Comparison of ENCODE assay signal across 9 cellular contexts in the genomic region with DNA sequence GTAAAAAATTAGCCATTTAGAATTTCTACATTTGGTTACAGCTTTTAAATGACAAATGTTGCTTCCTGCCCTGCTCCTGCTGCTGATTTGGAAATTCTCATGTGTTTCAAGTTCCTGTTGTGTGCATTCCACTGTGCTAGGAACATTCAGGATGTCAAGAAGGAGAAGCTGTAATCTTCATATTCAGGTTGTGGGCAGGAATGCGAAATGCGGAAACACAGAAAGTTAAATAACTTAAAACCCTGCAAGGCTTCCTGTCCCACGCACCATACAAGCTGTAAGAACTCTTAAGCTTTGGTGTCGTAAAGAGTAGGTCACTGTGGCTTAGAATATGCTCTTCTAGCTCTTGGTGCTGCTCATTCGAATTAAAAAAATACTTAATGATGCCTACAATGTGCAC. TPM values are rescaled to one million over a fixed set of nuclear protein-coding genes. Genes with fewer than 3 reads are reported as not detected.
DNase-seq lines count a peak whose midpoint lies in the region; ATAC-seq and TF ChIP-seq lines count a peak whose summit lies in the region.
"Had no signal": no experiment of that assay in that cellular context is flagged by ENCODE, and none has a peak within 500 bp of the region (broad histone marks: within the 10 kb centered on the region; RNA-seq: fewer than 3 reads in every experiment).

No MANE protein-coding gene starts in this region.

- CTCF ChIA-PET in CD4-positive, alpha-beta T cell (lab: Charles Lee), result interaction anchor here (0.9 to 2.7 kb wide), 4 partner anchors 9 to 87 kb away, joined by 3 to 12 read pairs (median 4); a partner anchor contains a TSS
- CTCF ChIA-PET in naive thymus-derived CD4-positive, alpha-beta T cell (lab: Charles Lee), result interaction anchor here (0.7 to 2.2 kb wide), 6 partner anchors 11 to 87 kb away, joined by 3 to 15 read pairs (median 4); a partner anchor contains a TSS
- CTCF ChIA-PET in HEK293T (lab: Yijun Ruan, JAX), result interaction anchor here (0.5 kb wide), 1 partner anchor 8 kb away, joined by 4 read pairs; no protein-coding TSS in a partner anchor

- peak overlapping the region; percentile 87 for H3K27ac ChIP-seq in CD4-positive, alpha-beta T cell (ENCODE audit: low read depth, low read length)
- H3K27ac ChIP-seq in naive thymus-derived CD4-positive, alpha-beta T cell (ENCODE audit: low read depth, low read length), result peak overlapping the region; percentile 83

- peak in 2 of 10 experiments; percentile 24 to 31 for DNase-seq in CD4-positive, alpha-beta T cell
- peak; percentile 54 for DNase-seq in central memory CD4-positive, alpha-beta T cell
- peak in 7 of 9 donors; percentile 31 to 78 (median 73) for DNase-seq in naive thymus-derived CD4-positive, alpha-beta T cell
- DNase-seq in cerebellar nuclear complex (lab: John Stamatoyannopoulos, UW) (no peak), NCI-H2081 (lab: John Stamatoyannopoulos, UW) (no peak), HEK293T (ENCODE audit: extremely low spot score) (no peak), iPS-NIHi11 (ENCODE audit: low spot score) (no peak)
- DNase-seq: Caco-2 had no signal

- peaks cover 30% of the 10 kb centered on the region for H3K4me1 ChIP-seq in Loucy (ENCODE audit: insufficient read depth, low read length, poor library complexity, severe bottlenecking)
- H3K4me1 ChIP-seq in naive thymus-derived CD4-positive, alpha-beta T cell (ENCODE audit: control insufficient read depth in 2 of 2, insufficient read depth in 2 of 2, low read length in 2 of 2), result peaks cover 48 to 82% of the 10 kb centered on the region in 2 donors
- H3K4me1 ChIP-seq: Caco-2 had no signal

- H3K27me3 ChIP-seq in CD4-positive, alpha-beta T cell (ENCODE audit: control insufficient read depth, insufficient read depth, low read length), result no peaks in the 10 kb centered on the region
- H3K27me3 ChIP-seq in Loucy (ENCODE audit: insufficient read depth, low read length, poor library complexity, severe bottlenecking), result no peaks in the 10 kb centered on the region
- no peaks in the 10 kb centered on the region for H3K27me3 ChIP-seq in naive thymus-derived CD4-positive, alpha-beta T cell (ENCODE audit: control insufficient read depth in 2 of 2, insufficient read depth in 2 of 2, low read length in 2 of 2)

- no peaks in the 10 kb centered on the region for H3K9me3 ChIP-seq in CD4-positive, alpha-beta T cell (ENCODE audit: control insufficient read depth, low read length)
- no peaks in the 10 kb centered on the region; the same call in 1 of the 2 replicates for H3K9me3 ChIP-seq in Loucy (ENCODE audit: insufficient read depth, low read depth, low read length)
- no peaks in the 10 kb centered on the region for H3K9me3 ChIP-seq in naive thymus-derived CD4-positive, alpha-beta T cell (ENCODE audit: control insufficient read depth in 2 of 3, low read length in 3 of 3)
- H3K9me3 ChIP-seq: Caco-2 had no signal

- H3K27me3 Mint-ChIP-seq in CD4-positive, alpha-beta T cell, result no peaks in the 10 kb centered on the region
- H3K27me3 Mint-ChIP-seq in naive thymus-derived CD4-positive, alpha-beta T cell, result no peaks in the 10 kb centered on the region

- no peak overlapping the region for H2AFZ ChIP-seq in Loucy (ENCODE audit: low read length)

- H3K9ac ChIP-seq in Loucy (ENCODE audit: low read depth, low read length, poor library complexity, severe bottlenecking), result no peak overlapping the region

- POLR2A ChIA-PET in CD4-positive, alpha-beta T cell (lab: Charles Lee), result interaction anchor here (0.6 to 5.4 kb wide), 21 partner anchors 9 to 381 kb away, joined by 3 to 130 read pairs (median 5); a partner anchor contains a TSS
- POLR2A ChIA-PET in naive thymus-derived CD4-positive, alpha-beta T cell (lab: Charles Lee), result interaction anchor here (0.6 to 8.6 kb wide), 17 partner anchors 9 to 84 kb away, joined by 3 to 226 read pairs (median 4); a partner anchor contains a TSS
- POLR2A ChIA-PET in HEK293T (lab: Yijun Ruan, JAX), result no interaction called here

- ATAC-seq in CD4-positive, alpha-beta T cell (ENCODE audit: poor library complexity), result peak; percentile 61
- ATAC-seq in naive thymus-derived CD4-positive, alpha-beta T cell, result peak; percentile 68

- peaks cover 68% of the 10 kb centered on the region for H3K36me3 Mint-ChIP-seq in CD4-positive, alpha-beta T cell (ENCODE audit: low read depth)
- H3K36me3 Mint-ChIP-seq in naive thymus-derived CD4-positive, alpha-beta T cell, result peaks cover 12 to 47% (median 43%) of the 10 kb centered on the region in 5 donors

- no peaks in the 10 kb centered on the region for H3K9me2 ChIP-seq in Loucy (replicated peaks; ENCODE audit: low read depth, low read length)

- peaks cover 14% of the 10 kb centered on the region; the same call in 1 of the 2 replicates for H3K36me3 ChIP-seq in Loucy (ENCODE audit: insufficient read depth, low read length)
- H3K36me3 ChIP-seq in naive thymus-derived CD4-positive, alpha-beta T cell (ENCODE audit: control insufficient read depth in 2 of 3, insufficient read depth in 3 of 3, low read length in 3 of 3), result peaks cover 0 to 29% (median 5%) of the 10 kb centered on the region in 3 experiments

- peaks cover 82% of the 10 kb centered on the region for H3K4me1 Mint-ChIP-seq in CD4-positive, alpha-beta T cell (ENCODE audit: low read depth)
- H3K4me1 Mint-ChIP-seq in naive thymus-derived CD4-positive, alpha-beta T cell, result peaks cover 44 to 95% (median 80%) of the 10 kb centered on the region in 7 donors

- peaks cover 2% of the 10 kb centered on the region for H3K9me3 Mint-ChIP-seq in CD4-positive, alpha-beta T cell
- peaks cover 0 to 6% (median 0%) of the 10 kb centered on the region in 11 donors for H3K9me3 Mint-ChIP-seq in naive thymus-derived CD4-positive, alpha-beta T cell

- H4K20me1 ChIP-seq in Loucy (ENCODE audit: insufficient read depth, low read length, poor library complexity, severe bottlenecking), result no peaks in the 10 kb centered on the region

- peak overlapping the region; percentile 74 for H3K4me3 Mint-ChIP-seq in CD4-positive, alpha-beta T cell
- H3K4me3 Mint-ChIP-seq in naive thymus-derived CD4-positive, alpha-beta T cell, result peak overlapping the region; percentile 60 to 94 (median 78)

- peak overlapping the region; percentile 98 for H3K27ac Mint-ChIP-seq in CD4-positive, alpha-beta T cell
- H3K27ac Mint-ChIP-seq in naive thymus-derived CD4-positive, alpha-beta T cell, result peak overlapping the region; percentile 84 to 100 (median 99)

- intact Hi-C loops in CD4-positive, alpha-beta T cell (cut with DNase I, micrococcal nuclease), result loop anchor here (1.0 to 5.0 kb wide), 3 partner anchors 11 to 95 kb away; a partner anchor contains a TSS
- intact Hi-C loops in naive thymus-derived CD4-positive, alpha-beta T cell (cut with micrococcal nuclease), result loop anchor here in 1 of 2 donors (1.0 to 5.0 kb wide), 4 partner anchors 23 to 410 kb away; a partner anchor contains a TSS

- no peaks in the 10 kb centered on the region for H3F3A ChIP-seq in Loucy (ENCODE audit: low read depth)

- H3K4me2 ChIP-seq in Loucy (ENCODE audit: low read depth, low read length, poor library complexity, severe bottlenecking), result peak overlapping the region; percentile 15

- H3K79me2 ChIP-seq in Loucy (ENCODE audit: insufficient read depth, low read length), result no peaks in the 10 kb centered on the region

- TF ChIP-seq CTCF in CD4-positive, alpha-beta T cell (IDR thresholded peaks at IDR 0.05), result no peak
- TF ChIP-seq CTCF in Loucy (conservative IDR thresholded peaks at IDR 0.05; ENCODE audit: low read length), result no peak

- no peak overlapping the region for H3K4me3 ChIP-seq in Loucy (ENCODE audit: low read length, poor library complexity, severe bottlenecking)
- peak overlapping the region; percentile 22 for H3K4me3 ChIP-seq in naive thymus-derived CD4-positive, alpha-beta T cell (ENCODE audit: low read length)

TF ChIP-seq in HEK293T, 16 proteins besides CTCF, POLR2A, EP300 and RAD21:
- TF ChIP-seq LEF1 (IDR thresholded peaks at IDR 0.05; ENCODE audit: borderline replicate concordance) (no peak), SP1 (IDR thresholded peaks at IDR 0.05) (no peak), HDGF (IDR thresholded peaks at IDR 0.05; ENCODE audit: borderline replicate concordance) (no peak), NFRKB (IDR thresholded peaks at IDR 0.05) (no peak), SUZ12 (IDR thresholded peaks at IDR 0.05) (no peak)
- TF ChIP-seq, protein P1, sequence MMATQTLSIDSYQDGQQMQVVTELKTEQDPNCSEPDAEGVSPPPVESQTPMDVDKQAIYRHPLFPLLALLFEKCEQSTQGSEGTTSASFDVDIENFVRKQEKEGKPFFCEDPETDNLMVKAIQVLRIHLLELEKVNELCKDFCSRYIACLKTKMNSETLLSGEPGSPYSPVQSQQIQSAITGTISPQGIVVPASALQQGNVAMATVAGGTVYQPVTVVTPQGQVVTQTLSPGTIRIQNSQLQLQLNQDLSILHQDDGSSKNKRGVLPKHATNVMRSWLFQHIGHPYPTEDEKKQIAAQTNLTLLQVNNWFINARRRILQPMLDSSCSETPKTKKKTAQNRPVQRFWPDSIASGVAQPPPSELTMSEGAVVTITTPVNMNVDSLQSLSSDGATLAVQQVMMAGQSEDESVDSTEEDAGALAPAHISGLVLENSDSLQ (IDR thresholded peaks at IDR 0.05), result no peak

RNA-seq across cellular contexts. Expression of a gene that starts 52.6 kb away (rescaled TPM):
- under 1 TPM; 0.47 to 0.52 TPM for total RNA-seq in CD4-positive, alpha-beta T cell
- total RNA-seq in naive thymus-derived CD4-positive, alpha-beta T cell, result 1 to 10 TPM in 1 of 5 experiments, under 1 TPM in 4; 0.27 to 2.3 (median 0.95) TPM
- 1 to 10 TPM; 1.1 to 7.0 TPM for polyA plus RNA-seq in naive thymus-derived CD4-positive, alpha-beta T cell
- total RNA-seq: Caco-2 had no signal

Comparison
In these comparisons a context has a peak if more than half of its experiments do, and no peak if none do; other contexts are left out.
1. DNase-seq: peak in central memory CD4-positive, alpha-beta T cell (single experiment) and naive thymus-derived CD4-positive, alpha-beta T cell (7 of 9); none in cerebellar nuclear complex (0 of 2), NCI-H2081 (0 of 2), HEK293T (single experiment) and iPS-NIHi11 (single experiment).